ENCODE assay signal across 8 cellular contexts in the genomic region with DNA sequence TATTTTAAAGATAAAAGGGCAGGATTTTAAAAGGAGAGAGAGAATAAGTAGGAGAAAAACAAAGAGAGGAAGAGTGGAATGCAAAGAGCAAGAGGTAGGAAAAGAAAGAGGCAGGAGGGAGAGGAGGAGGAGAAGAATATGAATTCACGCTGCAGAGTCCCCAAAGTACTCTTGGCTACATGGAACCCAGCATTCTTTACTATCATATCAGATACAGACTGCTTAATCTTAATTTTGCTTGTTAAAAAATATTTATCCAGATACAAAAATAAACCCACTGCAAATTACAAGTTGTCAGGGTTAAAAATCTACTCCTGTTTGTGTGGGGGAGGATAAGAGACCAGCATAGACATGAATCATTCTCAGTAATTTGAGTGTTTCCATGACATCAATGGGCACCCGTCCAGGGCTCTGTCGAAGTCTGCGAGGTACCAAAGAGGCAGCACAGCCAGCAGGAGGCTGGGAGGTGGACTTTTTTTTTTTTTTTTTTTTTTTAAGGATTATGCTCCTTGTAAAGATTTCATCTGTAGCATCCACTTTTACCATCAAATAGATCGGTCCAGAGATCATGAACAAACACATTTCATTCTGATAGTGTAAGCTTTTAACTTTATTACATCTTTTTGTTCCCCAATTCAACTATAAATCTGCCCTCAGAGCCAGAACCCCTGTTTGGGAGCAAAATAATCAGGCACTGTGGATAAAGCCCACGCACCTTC.
DNase-seq lines count a peak whose midpoint lies in the region; ATAC-seq lines count a peak whose summit lies in the region.

No MANE protein-coding gene starts in this region.

- H3K4me1 Mint-ChIP-seq in activated T-helper 17 cell treated with anti-CD3 and anti-CD28 coated beads, Interleukin-2, amount 50 U/mL, for 72 hours = no peaks in the 10 kb centered on the region

- peak; percentile 34 for ATAC-seq in activated T-helper 17 cell treated with anti-CD3 and anti-CD28 coated beads, Interleukin-2, amount 50 U/mL, for 72 hours (replicated peaks)
- no peak for ATAC-seq in GM18858 (IDR thresholded peaks at IDR 0.05; ENCODE audit: unreplicated experiment)

- H3K27ac Mint-ChIP-seq in activated T-helper 17 cell treated with anti-CD3 and anti-CD28 coated beads, Interleukin-2, amount 50 U/mL, for 72 hours = no peak overlapping the region

- no peaks in the 10 kb centered on the region for H3K9me3 Mint-ChIP-seq in activated T-helper 17 cell treated with anti-CD3 and anti-CD28 coated beads, Interleukin-2, amount 50 U/mL, for 72 hours

- H3K27me3 Mint-ChIP-seq in activated T-helper 17 cell treated with anti-CD3 and anti-CD28 coated beads, Interleukin-2, amount 50 U/mL, for 72 hours = peaks cover 3% of the 10 kb centered on the region

- DNase-seq in DMS79 (lab: John Stamatoyannopoulos, UW) (peak; percentile 84), NCI-H1694 (lab: John Stamatoyannopoulos, UW) (peak; percentile 93), head of caudate nucleus (peak; percentile 52 to 96 (median 84)), renal cortical epithelial cell (ENCODE audit: low read depth) (peak; percentile 91), ecto neural progenitor cell (ENCODE audit: low spot score) (no peak)
- no peak for DNase-seq in activated naive CD4-positive, alpha-beta T cell treated with anti-CD3 and anti-CD28 coated beads, Interleukin-2, amount 50 U/mL, for 16 hours

- no peak overlapping the region for H3K4me3 Mint-ChIP-seq in activated T-helper 17 cell treated with anti-CD3 and anti-CD28 coated beads, Interleukin-2, amount 50 U/mL, for 72 hours

- H3K36me3 Mint-ChIP-seq in activated T-helper 17 cell treated with anti-CD3 and anti-CD28 coated beads, Interleukin-2, amount 50 U/mL, for 72 hours (ENCODE audit: low read depth) = no peaks in the 10 kb centered on the region

- intact Hi-C loops in head of caudate nucleus (cut with DNase I) = loop anchor here (2.0 to 5.0 kb wide), 2 partner anchors 61 to 181 kb away; a partner anchor contains a TSS

Comparison
In these comparisons a context has a peak if more than half of its experiments do, and no peak if none do; other contexts are left out.
1. DNase-seq: peak in DMS79 (single experiment), NCI-H1694 (single experiment), head of caudate nucleus (42 of 42) and renal cortical epithelial cell (single experiment); none in ecto neural progenitor cell (single experiment) and activated naive CD4-positive, alpha-beta T cell treated with anti-CD3 and anti-CD28 coated beads, Interleukin-2, amount 50 U/mL, for 16 hours (single experiment).